ENCODE assay signal across 1 cellular context in the genomic region with DNA sequence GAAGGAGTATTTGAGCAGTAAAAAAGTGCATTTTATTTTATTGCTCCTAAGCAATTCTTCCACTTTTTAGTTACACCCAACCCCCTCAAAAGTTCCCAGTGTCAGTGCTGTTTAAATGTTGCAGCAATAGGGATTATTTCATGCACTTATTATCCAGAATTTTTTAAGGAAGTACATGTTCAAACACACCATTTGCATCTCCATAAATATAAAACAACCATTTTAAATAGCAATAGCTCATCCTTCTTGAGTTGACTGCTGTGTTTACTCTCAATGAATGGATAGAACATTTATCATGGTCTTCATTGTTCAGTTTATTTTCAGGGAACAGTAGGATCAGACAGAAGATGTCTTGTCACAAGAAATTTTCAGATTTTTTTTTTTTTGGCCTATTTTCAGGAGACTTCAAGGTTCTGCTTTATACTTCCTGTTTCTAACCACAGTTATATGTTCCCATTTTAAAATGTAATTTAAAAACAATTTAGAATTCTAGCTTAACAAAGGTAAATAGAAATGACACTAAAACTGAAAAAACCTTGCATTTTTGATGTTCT.
A peak's percentile ranks its signal among the peaks of the same experiment; 100 is the strongest.
TF ChIP-seq lines count a peak whose summit lies in the region.

No MANE protein-coding gene starts in this region.

TF ChIP-seq in GM12878, 131 proteins besides CTCF, POLR2A, EP300 and RAD21:
- TF ChIP-seq ZNF384 (IDR thresholded peaks at IDR 0.05; ENCODE audit: borderline replicate concordance, low read depth, low read length) (peak; percentile 27; the same call in 1 of the 2 replicates), EED (IDR thresholded peaks at IDR 0.05; ENCODE audit: low read depth) (no peak), RAD51 (IDR thresholded peaks at IDR 0.05) (no peak), NR2C1 (IDR thresholded peaks at IDR 0.05) (no peak), POLR2AphosphoS5 (IDR thresholded peaks at IDR 0.05; ENCODE audit: low read length) (no peak), NFIC (IDR thresholded peaks at IDR 0.05; ENCODE audit: low read depth, low read length) (0 out of 2 replicates have a peak, but pooled peaks have one; percentile 28)
- TF ChIP-seq, protein P1, sequence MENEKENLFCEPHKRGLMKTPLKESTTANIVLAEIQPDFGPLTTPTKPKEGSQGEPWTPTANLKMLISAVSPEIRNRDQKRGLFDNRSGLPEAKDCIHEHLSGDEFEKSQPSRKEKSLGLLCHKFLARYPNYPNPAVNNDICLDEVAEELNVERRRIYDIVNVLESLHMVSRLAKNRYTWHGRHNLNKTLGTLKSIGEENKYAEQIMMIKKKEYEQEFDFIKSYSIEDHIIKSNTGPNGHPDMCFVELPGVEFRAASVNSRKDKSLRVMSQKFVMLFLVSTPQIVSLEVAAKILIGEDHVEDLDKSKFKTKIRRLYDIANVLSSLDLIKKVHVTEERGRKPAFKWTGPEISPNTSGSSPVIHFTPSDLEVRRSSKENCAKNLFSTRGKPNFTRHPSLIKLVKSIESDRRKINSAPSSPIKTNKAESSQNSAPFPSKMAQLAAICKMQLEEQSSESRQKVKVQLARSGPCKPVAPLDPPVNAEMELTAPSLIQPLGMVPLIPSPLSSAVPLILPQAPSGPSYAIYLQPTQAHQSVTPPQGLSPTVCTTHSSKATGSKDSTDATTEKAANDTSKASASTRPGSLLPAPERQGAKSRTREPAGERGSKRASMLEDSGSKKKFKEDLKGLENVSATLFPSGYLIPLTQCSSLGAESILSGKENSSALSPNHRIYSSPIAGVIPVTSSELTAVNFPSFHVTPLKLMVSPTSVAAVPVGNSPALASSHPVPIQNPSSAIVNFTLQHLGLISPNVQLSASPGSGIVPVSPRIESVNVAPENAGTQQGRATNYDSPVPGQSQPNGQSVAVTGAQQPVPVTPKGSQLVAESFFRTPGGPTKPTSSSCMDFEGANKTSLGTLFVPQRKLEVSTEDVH (IDR thresholded peaks at IDR 0.05; ENCODE audit: low read depth, partially characterized antibody) = no peak
